ENCODE assay signal across 18 cellular contexts in the genomic region with DNA sequence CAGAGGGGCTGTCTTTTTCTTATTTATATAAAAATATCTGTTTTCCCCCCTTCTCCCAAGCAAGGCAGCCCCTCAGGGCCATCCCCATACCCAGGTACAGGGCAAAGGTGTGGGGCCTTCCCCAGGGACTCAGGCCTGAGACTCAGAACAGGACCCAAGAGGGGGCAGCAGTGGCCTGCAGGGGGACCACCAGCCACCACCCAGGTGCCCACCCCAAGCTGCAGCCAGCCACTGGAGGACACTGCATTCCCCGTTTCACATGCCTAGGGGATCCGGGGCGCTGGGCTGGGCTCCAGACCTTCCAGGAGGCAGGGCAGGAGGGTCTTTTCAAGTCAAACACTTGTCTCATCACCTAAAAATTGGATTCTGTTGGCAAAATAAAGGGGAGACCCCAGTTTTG.
A peak's percentile ranks its signal among the peaks of the same experiment; 100 is the strongest.
DNase-seq lines count a peak whose midpoint lies in the region; ATAC-seq and TF ChIP-seq lines count a peak whose summit lies in the region.
"Had no signal": no experiment of that assay in that cellular context is flagged by ENCODE, and none has a peak within 500 bp of the region (broad histone marks: within the 10 kb centered on the region; RNA-seq: fewer than 3 reads in every experiment).

No MANE protein-coding gene starts in this region.

- TF ChIP-seq POLR2A in adrenal gland (IDR thresholded peaks at IDR 0.05): no peak

- H3K4me3 ChIP-seq in right cardiac atrium (ENCODE audit: low read length) (no peak overlapping the region), adrenal gland (no peak overlapping the region), neuronal stem cell (ENCODE audit: low read length in 2 of 2) (no peak overlapping the region)
- H3K4me3 ChIP-seq: PC-9 had no signal

- H3K9ac ChIP-seq in neuronal stem cell (ENCODE audit: low read depth, low read length, poor library complexity): no peak overlapping the region

- no peak overlapping the region for H2BK120ac ChIP-seq in neuronal stem cell (ENCODE audit: low read depth, low read length)

- H3K14ac ChIP-seq in neuronal stem cell (ENCODE audit: low read length): no peak overlapping the region

- H3K27me3 ChIP-seq in right cardiac atrium (ENCODE audit: control insufficient read depth, insufficient read depth) (no peaks in the 10 kb centered on the region), adrenal gland (no peaks in the 10 kb centered on the region), neuronal stem cell (ENCODE audit: control insufficient read depth in 3 of 3, insufficient read depth in 3 of 3, low read depth in 1 of 3, low read length in 3 of 3) (no peaks in the 10 kb centered on the region)

- peaks cover 0 to 35% of the 10 kb centered on the region in 2 donors for H3K36me3 ChIP-seq in adrenal gland (replicated peaks in 1 of 2)
- peaks cover 1 to 12% of the 10 kb centered on the region in 2 donors for H3K36me3 ChIP-seq in neuronal stem cell (replicated peaks in 1 of 2; ENCODE audit: control insufficient read depth in 2 of 2, insufficient read depth in 2 of 2, low read length in 2 of 2)

- WGBS in right cardiac atrium: 91% methylated on average over 3 of the region's 3 CpGs
- 59 to 91% (median 82%) methylated on average over 3 of the region's 3 CpGs; no CpG with 5 or more reads in 1 of the 4 donors for WGBS in adrenal gland, 4 donors
- no CpG with 5 or more reads among the region's 3 CpGs for WGBS in neuronal stem cell (ENCODE audit: extremely low coverage in 2 of 2, insufficient read length in 2 of 2, insufficient replicate concordance in 1 of 2), 2 donors

- no peak overlapping the region for H3K18ac ChIP-seq in neuronal stem cell (ENCODE audit: low read length)

- H2AK5ac ChIP-seq in neuronal stem cell (ENCODE audit: low read depth, low read length): no peak overlapping the region

- no peak overlapping the region for H3K23ac ChIP-seq in neuronal stem cell (ENCODE audit: low read depth, low read length, poor library complexity)

- peak in 2 of 3 donors; percentile 9 to 53 for DNase-seq in right cardiac atrium
- DNase-seq in cardiac septum (ENCODE audit: low spot score): no peak
- no peak for DNase-seq in adrenal gland
- no peak for DNase-seq in neuronal stem cell (ENCODE audit: low spot score)
- no peak for DNase-seq in NK-92 treated with Interleukin-12 subunit alpha and Interleukin-12 subunit beta, amount 100 ng/mL, for 24 hours (lab: John Stamatoyannopoulos, UW)
- DNase-seq in activated CD8-positive, alpha-beta memory T cell treated with anti-CD3 and anti-CD28 coated beads, Interleukin-2, amount 50 U/mL, for 48 hours: no peak
- DNase-seq: Caco-2; CD4-positive, CD25-positive, alpha-beta regulatory T cell; DMS153; EL; GOT3; HFFc6; NCI-H1048; NCI-H146; NCI-H2081 treated with DMSO at 0.1 percent for 48 hours; NCI-H526; PC-9 had no signal

- no peak overlapping the region for H2BK12ac ChIP-seq in neuronal stem cell (ENCODE audit: low read length)

- H2AFZ ChIP-seq in neuronal stem cell (ENCODE audit: low read length): no peak overlapping the region
- H2AFZ ChIP-seq: PC-9 had no signal

- H3K4ac ChIP-seq in neuronal stem cell (ENCODE audit: low read length): no peak overlapping the region

- no peak overlapping the region for H4K91ac ChIP-seq in neuronal stem cell (ENCODE audit: low read depth, low read length, poor library complexity)

- no peak overlapping the region for H2BK5ac ChIP-seq in neuronal stem cell (ENCODE audit: low read length)

- H2BK15ac ChIP-seq in neuronal stem cell (ENCODE audit: low read length): no peak overlapping the region

- intact Hi-C loops in right cardiac atrium (cut with DNase I) (loop anchor here in 1 of 4 donors (10.0 kb wide), 1 partner anchor 124 kb away; no protein-coding TSS in a partner anchor), cardiac septum (cut with DNase I) (no loop called here), adrenal gland (cut with DNase I) (no loop called here)

- H3K9me3 ChIP-seq in right cardiac atrium (ENCODE audit: control insufficient read depth, low read length) (no peaks in the 10 kb centered on the region), adrenal gland (replicated peaks in 1 of 3) (no peaks in the 10 kb centered on the region), neuronal stem cell (replicated peaks in 1 of 2; ENCODE audit: control insufficient read depth in 2 of 2, insufficient read depth in 1 of 2, low read depth in 1 of 2, low read length in 2 of 2) (no peaks in the 10 kb centered on the region)
- H3K9me3 ChIP-seq: Caco-2 had no signal

- no peak for TF ChIP-seq CTCF in adrenal gland (IDR thresholded peaks at IDR 0.05)

- ATAC-seq in right cardiac atrium (no peak), GM21723 (IDR thresholded peaks at IDR 0.05; ENCODE audit: unreplicated experiment) (peak; percentile 12)

- no peak overlapping the region for H3K27ac ChIP-seq in right cardiac atrium (ENCODE audit: low read length)
- peak overlapping the region in 4 of 5 donors; percentile 58 to 91 (median 76) for H3K27ac ChIP-seq in adrenal gland
- no peak overlapping the region for H3K27ac ChIP-seq in neuronal stem cell (replicated peaks; ENCODE audit: low read length)
- H3K27ac ChIP-seq: PC-9 had no signal

- H3K4me1 ChIP-seq in right cardiac atrium (ENCODE audit: control insufficient read depth, insufficient read depth, low read length) (no peaks in the 10 kb centered on the region), adrenal gland (replicated peaks in 1 of 2) (peaks cover 23 to 48% of the 10 kb centered on the region in 2 donors), neuronal stem cell (ENCODE audit: control insufficient read depth in 2 of 2, insufficient read depth in 1 of 2, low read depth in 1 of 2, low read length in 2 of 2) (no peaks in the 10 kb centered on the region)
- H3K4me1 ChIP-seq: Caco-2 had no signal

- H3K79me1 ChIP-seq in neuronal stem cell (ENCODE audit: low read depth, low read length): peaks cover 2% of the 10 kb centered on the region

- H3K4me2 ChIP-seq in neuronal stem cell (ENCODE audit: insufficient read depth, low read length, poor library complexity, severe bottlenecking): no peak overlapping the region
- H3K4me2 ChIP-seq: PC-9 had no signal

- H4K8ac ChIP-seq in neuronal stem cell (ENCODE audit: low read depth, low read length): no peak overlapping the region

Comparison
In these comparisons a context has a peak if more than half of its experiments do, and no peak if none do; other contexts are left out.
1. DNase-seq: peak in right cardiac atrium (2 of 3); none in cardiac septum (single experiment), adrenal gland (0 of 7), neuronal stem cell (single experiment), NK-92 treated with Interleukin-12 subunit alpha and Interleukin-12 subunit beta, amount 100 ng/mL, for 24 hours (single experiment) and activated CD8-positive, alpha-beta memory T cell treated with anti-CD3 and anti-CD28 coated beads, Interleukin-2, amount 50 U/mL, for 48 hours (single experiment).
2. H3K27ac ChIP-seq: peak in adrenal gland (4 of 5); none in right cardiac atrium (single experiment) and neuronal stem cell (single experiment).